ENCODE assay signal across 29 cellular contexts in the genomic region with DNA sequence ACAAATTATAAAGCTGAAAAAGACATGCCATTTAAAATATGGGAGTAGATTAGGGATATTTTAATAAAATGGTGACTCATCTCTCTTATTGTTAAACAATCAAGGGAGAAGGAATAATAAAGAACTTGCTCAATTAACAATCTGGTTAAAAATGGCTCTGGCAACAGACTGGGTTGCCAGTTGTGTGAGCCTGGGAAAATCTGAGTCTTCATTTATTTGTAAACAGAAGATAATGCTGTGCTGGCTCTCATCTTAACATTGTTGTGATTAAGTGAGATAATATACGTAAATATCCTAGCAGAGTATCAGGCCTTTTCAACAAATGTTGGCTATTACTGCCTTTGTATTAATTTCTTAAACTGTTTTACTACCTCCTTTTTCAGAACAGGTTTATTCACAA.
"Had no signal": no experiment of that assay in that cellular context is flagged by ENCODE, and none has a peak within 500 bp of the region (broad histone marks: within the 10 kb centered on the region; RNA-seq: fewer than 3 reads in every experiment).

No MANE protein-coding gene starts in this region.

- DNase-seq: activated B cell treated with CpG ODN at 0.5 μM for 24 hours; activated CD4-positive, alpha-beta T cell treated with anti-CD3 and anti-CD28 coated beads for 48 hours; activated CD4-positive, alpha-beta T cell treated with anti-CD3 and anti-CD28 coated beads, Interleukin-2, amount 50 U/mL, for 1 hour; activated CD4-positive, alpha-beta T cell treated with anti-CD3 and anti-CD28 coated beads, Interleukin-2, amount 50 U/mL, for 48 hours; activated CD8-positive, alpha-beta memory T cell treated with anti-CD3 and anti-CD28 coated beads, Interleukin-2, amount 10 ng/mL, durations not matched to agents 7 days and 5 days; activated CD8-positive, alpha-beta memory T cell treated with anti-CD3 and anti-CD28 coated beads, Interleukin-2, amount 50 U/mL, for 4 hours; activated CD8-positive, alpha-beta T cell treated with anti-CD3 and anti-CD28 coated beads for 36 hours; activated effector memory CD4-positive, alpha-beta T cell treated with anti-CD3 and anti-CD28 coated beads, Interleukin-2, amount 50 U/mL, for 16 hours; activated naive CD4-positive, alpha-beta T cell treated with anti-CD3 and anti-CD28 coated beads for 36 hours; activated naive CD8-positive, alpha-beta T cell treated with anti-CD3 and anti-CD28 coated beads for 36 hours; activated naive CD8-positive, alpha-beta T cell treated with anti-CD3 and anti-CD28 coated beads, Interleukin-2, amount 50 U/mL, for 24 hours; activated T-cell treated with anti-CD3 and anti-CD28 coated beads, Interleukin-2, amount 50 U/mL, for 1 hour; activated T-cell treated with anti-CD3 and anti-CD28 coated beads, Interleukin-2, amount 50 U/mL, for 48 hours; adrenal gland; central memory CD4-positive, alpha-beta T cell; cerebellar nuclear complex; colonic mucosa; effector CD8-positive, alpha-beta T cell; esophagus squamous epithelium; foreskin fibroblast; head of caudate nucleus; T-helper 17 cell; T1000; WERI-Rb-1 had no signal

- H3K4me3 ChIP-seq: adrenal gland, ascending aorta, breast epithelium, cardiac muscle cell, colonic mucosa, esophagus squamous epithelium had no signal

- H3K36me3 ChIP-seq: adrenal gland, ascending aorta, breast epithelium, cardiac muscle cell, colonic mucosa, esophagus squamous epithelium, WERI-Rb-1 had no signal

- ATAC-seq: activated CD4-positive, CD25-positive, alpha-beta regulatory T cell treated with anti-CD3 and anti-CD28 coated beads, Interleukin-2, amount 50 U/mL, for 24 hours; activated CD8-positive, alpha-beta memory T cell treated with anti-CD3 and anti-CD28 coated beads, Interleukin-2, amount 10 ng/mL, durations not matched to agents 7 days and 5 days; activated CD8-positive, alpha-beta T cell treated with anti-CD3 and anti-CD28 coated beads for 36 hours; activated naive CD8-positive, alpha-beta T cell treated with anti-CD3 and anti-CD28 coated beads, Interleukin-2, amount 50 U/mL, for 24 hours; T-helper 17 cell had no signal

- H3K4me1 ChIP-seq: adrenal gland, ascending aorta, breast epithelium, colonic mucosa, esophagus squamous epithelium had no signal

- H3K27ac ChIP-seq: adrenal gland, ascending aorta, breast epithelium, colonic mucosa, epithelial cell of prostate, esophagus squamous epithelium, WERI-Rb-1 had no signal

- H3K9me3 ChIP-seq: adrenal gland, ascending aorta, breast epithelium, colonic mucosa, esophagus squamous epithelium had no signal

- H3K27me3 ChIP-seq: adrenal gland, ascending aorta, breast epithelium, cardiac muscle cell, colonic mucosa, esophagus squamous epithelium had no signal
